ENCODE assay signal across 9 cellular contexts in the genomic region with DNA sequence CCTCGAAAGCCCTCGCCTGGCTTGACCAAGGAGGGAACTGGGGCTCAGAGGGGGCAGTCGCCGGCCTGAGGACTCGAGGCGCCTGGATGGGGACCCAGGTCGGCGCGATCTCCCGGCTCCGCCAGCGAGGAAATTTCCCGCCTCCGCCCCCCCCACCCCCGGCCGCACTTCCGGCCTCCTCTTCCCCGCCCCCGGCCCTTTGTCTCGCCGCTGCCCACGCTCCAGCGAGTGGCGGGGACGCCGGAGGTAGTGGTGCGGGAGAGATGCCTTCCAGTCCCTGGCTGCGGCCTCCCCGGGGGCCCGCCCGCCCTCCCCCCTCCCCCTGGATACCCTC. TPM values are rescaled to one million over a fixed set of nuclear protein-coding genes. Genes with fewer than 3 reads are reported as not detected.
DNase-seq lines count a peak whose midpoint lies in the region; ATAC-seq and TF ChIP-seq lines count a peak whose summit lies in the region.
"Had no signal": no experiment of that assay in that cellular context is flagged by ENCODE, and none has a peak within 500 bp of the region (broad histone marks: within the 10 kb centered on the region; RNA-seq: fewer than 3 reads in every experiment).

No MANE protein-coding gene starts in this region.

- H3K4me3 Mint-ChIP-seq in HFFc6: peak overlapping the region; percentile 65; the same call in 1 of the 2 replicates
- peak overlapping the region; percentile 68 for H3K4me3 Mint-ChIP-seq in WTC11

- H3K36me3 ChIP-seq in ES-I3 (ENCODE audit: insufficient read depth, low read length) (no peaks in the 10 kb centered on the region), transverse colon (no peaks in the 10 kb centered on the region)

- H3K27ac Mint-ChIP-seq in HFFc6: no peak overlapping the region
- H3K27ac Mint-ChIP-seq in WTC11: no peak overlapping the region

- CTCF ChIA-PET in WTC11 (lab: Charles Lee): interaction anchor here (0.6 to 1.6 kb wide), 2 partner anchors 20 to 205 kb away, joined by 3 to 6 read pairs; partner anchors contain the start of genes EIF4E1B and SNCB

- TF ChIP-seq CTCF in HFFc6 (IDR thresholded peaks at IDR 0.05) (no peak), WTC11 (IDR thresholded peaks at IDR 0.05) (no peak), transverse colon (IDR thresholded peaks at IDR 0.05) (no peak)

- TF ChIP-seq EP300 in transverse colon (IDR thresholded peaks at IDR 0.05; ENCODE audit: low read depth): no peak

- POLR2A ChIA-PET in WTC11 (lab: Charles Lee): no interaction called here

- H3K9me3 ChIP-seq in ES-I3 (ENCODE audit: control insufficient read depth, insufficient read depth, low read length) (no peaks in the 10 kb centered on the region), iPS-18c (ENCODE audit: control insufficient read depth, insufficient read depth, low read length) (no peaks in the 10 kb centered on the region), transverse colon (no peaks in the 10 kb centered on the region)

- peaks cover 10% of the 10 kb centered on the region for H3K4me1 ChIP-seq in ES-I3 (ENCODE audit: insufficient read depth, low read length)
- H3K4me1 ChIP-seq in transverse colon: peaks cover 0 to 13% (median 10%) of the 10 kb centered on the region in 4 donors

- peak overlapping the region; percentile 55 for H3K9ac ChIP-seq in ES-I3 (ENCODE audit: low read depth, low read length)

- WGBS in transverse colon (ENCODE audit: low coverage in 1 of 2), 2 donors: 1% methylated on average over 14 of the region's 31 CpGs; no CpG with 5 or more reads in 1 of the 2 donors

- in situ Hi-C loops in transverse colon (cut with MboI; ENCODE audit: low pct_ligation_motif_present in 1 of 4, low pct_unique_long_range_greater_than_20kb in 1 of 4, low sequenced_read_pairs in 3 of 4): no loop called here

- no peak for TF ChIP-seq POLR2A in transverse colon (IDR thresholded peaks at IDR 0.05)

- H3K9me3 Mint-ChIP-seq in HFFc6 (no peaks in the 10 kb centered on the region), WTC11 (no peaks in the 10 kb centered on the region)

- peak overlapping the region in 2 of 4 donors; percentile 18 to 53 for H3K27ac ChIP-seq in transverse colon

- DNase-seq in HFFc6 (no peak), WTC11 (ENCODE audit: low spot score) (no peak), transverse colon (no peak), GDM1 (lab: John Stamatoyannopoulos, UW) (no peak), posterior vena cava (ENCODE audit: low spot score) (no peak)
- DNase-seq in stimulated activated CD8-positive, alpha-beta memory T cell treated with anti-CD3 and anti-CD28 coated beads, Interleukin-4, amount 100 ng/mL, for 48 hours: no peak

- H3K4me3 ChIP-seq in iPS-18c (ENCODE audit: insufficient read depth, low read depth, low read length) (peak overlapping the region; percentile 65), transverse colon (peak overlapping the region; percentile 45 to 72 (median 58))

- H3K27me3 Mint-ChIP-seq in HFFc6 (ENCODE audit: insufficient read depth): peaks cover 3% of the 10 kb centered on the region; the same call in 1 of the 2 replicates
- H3K27me3 Mint-ChIP-seq in WTC11 (ENCODE audit: low read depth): peaks cover 33% of the 10 kb centered on the region

- H3K27me3 ChIP-seq in transverse colon: peaks cover 32% of the 10 kb centered on the region

- intact Hi-C loops in transverse colon (cut with DNase I; ENCODE audit: low total_unique reads): no loop called here
- intact Hi-C loops in posterior vena cava (cut with DNase I): no loop called here

- no peaks in the 10 kb centered on the region for H3K36me3 Mint-ChIP-seq in HFFc6 (ENCODE audit: low read depth)
- no peaks in the 10 kb centered on the region for H3K36me3 Mint-ChIP-seq in WTC11

- no peak for ATAC-seq in WTC11

- peaks cover 32% of the 10 kb centered on the region for H3K4me1 Mint-ChIP-seq in HFFc6 (ENCODE audit: low read depth)
- peaks cover 26% of the 10 kb centered on the region for H3K4me1 Mint-ChIP-seq in WTC11

TF ChIP-seq in WTC11, 78 proteins besides CTCF, POLR2A, EP300 and RAD21:
- TF ChIP-seq, protein P1, sequence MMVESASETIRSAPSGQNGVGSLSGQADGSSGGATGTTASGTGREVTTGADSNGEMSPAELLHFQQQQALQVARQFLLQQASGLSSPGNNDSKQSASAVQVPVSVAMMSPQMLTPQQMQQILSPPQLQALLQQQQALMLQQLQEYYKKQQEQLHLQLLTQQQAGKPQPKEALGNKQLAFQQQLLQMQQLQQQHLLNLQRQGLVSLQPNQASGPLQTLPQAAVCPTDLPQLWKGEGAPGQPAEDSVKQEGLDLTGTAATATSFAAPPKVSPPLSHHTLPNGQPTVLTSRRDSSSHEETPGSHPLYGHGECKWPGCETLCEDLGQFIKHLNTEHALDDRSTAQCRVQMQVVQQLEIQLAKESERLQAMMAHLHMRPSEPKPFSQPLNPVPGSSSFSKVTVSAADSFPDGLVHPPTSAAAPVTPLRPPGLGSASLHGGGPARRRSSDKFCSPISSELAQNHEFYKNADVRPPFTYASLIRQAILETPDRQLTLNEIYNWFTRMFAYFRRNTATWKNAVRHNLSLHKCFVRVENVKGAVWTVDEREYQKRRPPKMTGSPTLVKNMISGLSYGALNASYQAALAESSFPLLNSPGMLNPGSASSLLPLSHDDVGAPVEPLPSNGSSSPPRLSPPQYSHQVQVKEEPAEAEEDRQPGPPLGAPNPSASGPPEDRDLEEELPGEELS (CRISPR knock-in tag; IDR thresholded peaks at IDR 0.05): no peak
- TF ChIP-seq ELF4 (CRISPR knock-in tag; IDR thresholded peaks at IDR 0.05; ENCODE audit: low read depth) (no peak), ZNF317 (CRISPR knock-in tag; IDR thresholded peaks at IDR 0.05; ENCODE audit: borderline replicate concordance, low read depth) (no peak), HMGA2 (CRISPR knock-in tag; IDR thresholded peaks at IDR 0.05) (no peak), KAT7 (CRISPR knock-in tag; IDR thresholded peaks at IDR 0.05; ENCODE audit: borderline replicate concordance) (no peak)

RNA-seq across cellular contexts. Expression of gene GPRIN1, which starts 0.4 kb away (rescaled TPM):
- 1 to 10 TPM; 2.3 to 5.4 (median 2.6) TPM for total RNA-seq in HFFc6 (2021; fragmentation: NEBNext Ultra II Directional; extraction: Animal tissue kit (Norgen Biotek cat#: 25700))
- total RNA-seq in WTC11 (2021) (5.4 to 8.5 TPM (median 5.8 TPM) in 3 replicates), transverse colon (1 to 10 TPM; 1.6 to 9.7 (median 3.6) TPM), posterior vena cava (1 to 10 TPM in 1 of 2 donors, under 1 TPM in 1; 0.37 to 1.1 TPM)

RNA-seq across cellular contexts. Expression of gene SNCB, which starts 19.9 kb away (rescaled TPM):
- not detected for total RNA-seq in HFFc6 (2021; fragmentation: NEBNext Ultra II Directional; extraction: Animal tissue kit (Norgen Biotek cat#: 25700))
- total RNA-seq in WTC11 (2021) (6.8 to 13.4 TPM (median 9.6 TPM) in 3 replicates), transverse colon (not detected), posterior vena cava (not detected)

RNA-seq across cellular contexts. Expression of gene EIF4E1B, which starts 20.1 kb away (rescaled TPM):
- not detected for total RNA-seq in HFFc6 (2021; fragmentation: NEBNext Ultra II Directional; extraction: Animal tissue kit (Norgen Biotek cat#: 25700))
- total RNA-seq in WTC11 (2021) (0.74 to 1.3 TPM (median 1.1 TPM) in 3 replicates), transverse colon (not detected), posterior vena cava (not detected)
- total RNA-seq: SK-MEL-5 had no signal

RNA-seq across cellular contexts. Expression of gene TSPAN17, which starts 36.9 kb away (rescaled TPM):
- 10 to 100 TPM; 51.4 to 64.9 (median 57.6) TPM for total RNA-seq in HFFc6 (2021; fragmentation: NEBNext Ultra II Directional; extraction: Animal tissue kit (Norgen Biotek cat#: 25700))
- total RNA-seq in WTC11 (2021): 45.7 to 47.8 TPM (median 46.1 TPM) in 3 replicates
- 100 to 1,000 TPM in 1 of 4 donors, 10 to 100 TPM in 3; 27.2 to 227 (median 36.1) TPM for total RNA-seq in transverse colon
- total RNA-seq in posterior vena cava: 10 to 100 TPM; 15.7 to 18.5 TPM
